Comparison of ENCODE assay signal across 21 cellular contexts in the genomic region with DNA sequence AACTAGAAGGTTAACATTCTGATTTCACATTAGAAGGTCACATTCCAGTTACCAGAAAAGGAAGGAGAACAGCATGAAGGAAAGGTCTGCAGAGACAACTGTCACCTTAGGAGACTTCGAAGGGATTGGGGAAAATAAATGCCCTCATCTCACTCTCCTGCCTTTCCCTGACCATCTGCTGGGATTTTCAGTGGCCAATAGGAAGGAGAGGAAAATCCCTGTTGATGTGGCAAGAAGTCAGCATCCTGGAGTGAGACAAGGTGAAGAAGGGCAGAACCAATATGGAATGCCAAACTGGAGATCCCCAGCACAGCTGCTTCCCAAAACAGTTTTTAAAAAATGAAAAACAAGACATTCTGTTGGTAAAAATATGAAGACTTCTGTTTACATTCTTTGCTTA.
"Had no signal": no experiment of that assay in that cellular context is flagged by ENCODE, and none has a peak within 500 bp of the region (broad histone marks: within the 10 kb centered on the region; RNA-seq: fewer than 3 reads in every experiment).

No MANE protein-coding gene starts in this region.

- DNase-seq: activated CD4-positive, alpha-beta T cell treated with anti-CD3 and anti-CD28 coated beads, Interleukin-2, amount 10 ng/mL, durations not matched to agents 7 days and 5 days; activated CD4-positive, CD25-positive, alpha-beta regulatory T cell treated with anti-CD3 and anti-CD28 coated beads, Interleukin-2, amount 50 U/mL, for 72 hours; activated CD8-positive, alpha-beta memory T cell treated with anti-CD3 and anti-CD28 coated beads for 24 hours; activated CD8-positive, alpha-beta memory T cell treated with anti-CD3 and anti-CD28 coated beads, Interleukin-2, amount 50 U/mL, for 4 hours; activated naive CD4-positive, alpha-beta T cell; activated T-cell treated with anti-CD3 and anti-CD28 coated beads, Interleukin-2, amount 50 U/mL, for 24 hours; adrenal gland; immature natural killer cell; left lung; natural killer cell; spleen; stimulated activated CD4-positive, alpha-beta T cell treated with anti-CD3 and anti-CD28 coated beads, Interleukin-4, amount 100 ng/mL, for 1 hour; stimulated activated naive CD4-positive, alpha-beta T cell; testis; trophoblast cell; uterus had no signal

- H3K4me3 ChIP-seq: adrenal gland, ascending aorta, left lung, prostate gland, spleen, testis, uterus had no signal

- ATAC-seq: activated T-helper 17 cell treated with anti-CD3 and anti-CD28 coated beads, Interleukin-2, amount 50 U/mL, for 72 hours; left lung; natural killer cell had no signal

- H3K27ac ChIP-seq: adrenal gland, ascending aorta, epithelial cell of prostate, left lung, prostate gland, spleen, testis, uterus, VCaP had no signal

- H3K27me3 ChIP-seq: adrenal gland, ascending aorta, left lung, spleen, testis, uterus had no signal

- H3K36me3 ChIP-seq: adrenal gland, ascending aorta, left lung, prostate gland, spleen, uterus had no signal

- H3K9me3 ChIP-seq: adrenal gland, ascending aorta, left lung, prostate gland, spleen, testis, uterus had no signal

- H3K4me1 ChIP-seq: adrenal gland, ascending aorta, left lung, prostate gland, spleen, testis, uterus had no signal
